Comparison of ENCODE assay signal across 16 cellular contexts in genomic region chr1:2534315-2534714, GRCh38. TPM values are rescaled to one million over a fixed set of nuclear protein-coding genes. Genes with fewer than 3 reads are reported as not detected.
DNase-seq lines count a peak whose midpoint lies in the region; ATAC-seq and TF ChIP-seq lines count a peak whose summit lies in the region.
"Had no signal": no experiment of that assay in that cellular context is flagged by ENCODE, and none has a peak within 500 bp of the region (broad histone marks: within the 10 kb centered on the region; RNA-seq: fewer than 3 reads in every experiment).

No MANE protein-coding gene starts in this region.

- H3K27me3 Mint-ChIP-seq in MCF 10A (ENCODE audit: insufficient read depth, unreplicated experiment) (no peaks in the 10 kb centered on the region), neural crest cell (ENCODE audit: low read depth) (peaks cover 56% of the 10 kb centered on the region)

- peaks cover 0 to 58% of the 10 kb centered on the region in 2 donors for H3K27me3 ChIP-seq in breast epithelium
- peaks cover 21% of the 10 kb centered on the region for H3K27me3 ChIP-seq in upper lobe of right lung

- no peak for ATAC-seq in upper lobe of right lung
- ATAC-seq: K562, Right ventricle myocardium inferior had no signal

- peaks cover 48% of the 10 kb centered on the region for H3K4me1 Mint-ChIP-seq in MCF 10A (ENCODE audit: insufficient read depth, unreplicated experiment)
- H3K4me1 Mint-ChIP-seq in neural crest cell: peaks cover 33% of the 10 kb centered on the region

- H3K4me3 ChIP-seq in breast epithelium (no peak overlapping the region), upper lobe of right lung (no peak overlapping the region)
- H3K4me3 ChIP-seq: K562 had no signal

- H3K9me3 ChIP-seq in breast epithelium (no peaks in the 10 kb centered on the region), upper lobe of right lung (no peaks in the 10 kb centered on the region)
- H3K9me3 ChIP-seq: Caco-2 had no signal

- H3K4me1 ChIP-seq in breast epithelium (peaks cover 17 to 25% of the 10 kb centered on the region in 2 donors), upper lobe of right lung (peaks cover 13% of the 10 kb centered on the region)
- H3K4me1 ChIP-seq: Caco-2 had no signal

- CTCF ChIA-PET in MCF 10A (lab: Yijun Ruan, JAX): interaction anchor here (0.6 to 3.7 kb wide), 3 partner anchors 13 to 1112 kb away, joined by 3 to 28 read pairs (median 3); partner anchors contain the start of gene PEX10

- H3K27ac ChIP-seq in breast epithelium: no peak overlapping the region
- peak overlapping the region; percentile 87 for H3K27ac ChIP-seq in epithelial cell of prostate
- H3K27ac ChIP-seq in upper lobe of right lung: peak overlapping the region; percentile 6

- no TSS peak for BruUV-seq in MCF 10A (replicated peaks; lab: Mats Ljungman, UMichigan)

- H3K36me3 ChIP-seq in breast epithelium (no peaks in the 10 kb centered on the region), upper lobe of right lung (no peaks in the 10 kb centered on the region)

- H3K36me3 Mint-ChIP-seq in MCF 10A (ENCODE audit: insufficient read depth, unreplicated experiment) (peaks cover 6% of the 10 kb centered on the region), neural crest cell (ENCODE audit: low read depth) (no peaks in the 10 kb centered on the region)

- POLR2A ChIA-PET in MCF 10A (lab: Yijun Ruan, JAX): interaction anchor here (0.9 to 3.6 kb wide), 10 partner anchors 8 to 344 kb away, joined by 3 to 26 read pairs (median 10); partner anchors contain the start of genes MORN1, PANK4 and RER1

- no peak for DNase-seq in MCF 10A (ENCODE audit: unreplicated experiment)
- no peak for DNase-seq in breast epithelium (ENCODE audit: low spot score in 2 of 2)
- no peak for DNase-seq in epithelial cell of prostate (ENCODE audit: low read depth, low spot score)
- no peak for DNase-seq in neural crest cell (ENCODE audit: low read depth, low spot score)
- no peak for DNase-seq in upper lobe of right lung
- no peak for DNase-seq in NCI-H1092 (lab: John Stamatoyannopoulos, UW)
- no peak for DNase-seq in islet precursor cell
- no peak for DNase-seq in NCI-H748 treated with DMSO at 0.1 percent for 48 hours (lab: John Stamatoyannopoulos, UW)
- DNase-seq: CD4-positive, alpha-beta T cell; GF-D8; NCI-H1694 treated with DMSO at 0.1 percent for 48 hours; NCI-H524 treated with DMSO at 0.1 percent for 48 hours had no signal

- no peak for TF ChIP-seq POLR2A in breast epithelium (IDR thresholded peaks at IDR 0.05)

- H3K4me3 Mint-ChIP-seq in MCF 10A (ENCODE audit: unreplicated experiment): peak overlapping the region; percentile 41
- H3K4me3 Mint-ChIP-seq in neural crest cell: peak overlapping the region; percentile 27
- H3K4me3 Mint-ChIP-seq: B cell; CD4-positive, alpha-beta T cell had no signal

- intact Hi-C loops in MCF 10A (cut with micrococcal nuclease): no loop called here
- intact Hi-C loops in breast epithelium (cut with DNase I; ENCODE audit: low total_unique reads): no loop called here
- intact Hi-C loops in upper lobe of right lung (cut with DNase I): no loop called here

- TF ChIP-seq CTCF in MCF 10A (IDR thresholded peaks at IDR 0.05; ENCODE audit: unreplicated experiment) (no peak), breast epithelium (IDR thresholded peaks at IDR 0.05) (no peak), neural crest cell (conservative IDR thresholded peaks at IDR 0.05) (no peak), upper lobe of right lung (IDR thresholded peaks at IDR 0.05) (no peak)

- H3K9me3 Mint-ChIP-seq in MCF 10A (ENCODE audit: unreplicated experiment): no peaks in the 10 kb centered on the region
- H3K9me3 Mint-ChIP-seq in neural crest cell: no peaks in the 10 kb centered on the region
- H3K9me3 Mint-ChIP-seq: CD4-positive, alpha-beta T cell had no signal

- H3K27ac Mint-ChIP-seq in MCF 10A (ENCODE audit: low read depth, unreplicated experiment): peak overlapping the region; percentile 59
- no peak overlapping the region for H3K27ac Mint-ChIP-seq in neural crest cell (ENCODE audit: unreplicated experiment)
- H3K27ac Mint-ChIP-seq: B cell; CD4-positive, alpha-beta T cell had no signal

RNA-seq across cellular contexts. Expression of gene HES5, which starts 4.3 kb away (rescaled TPM):
- total RNA-seq in MCF 10A (2022) (not detected in 2 replicates), breast epithelium (not detected), neural crest cell (90.9 and 92.2 TPM in 2 replicates), upper lobe of right lung (1.5 TPM)
- total RNA-seq: B cell; Caco-2; CD4-positive, alpha-beta T cell; K562 had no signal

RNA-seq across cellular contexts. Expression of gene PANK4, which starts 7.9 kb away (rescaled TPM):
- total RNA-seq in MCF 10A (2022): 22.1 and 25.4 TPM in 2 replicates
- 10 to 100 TPM; 16.5 to 32.8 (median 31.3) TPM for total RNA-seq in breast epithelium
- 62.5 and 65.5 TPM in 2 replicates for total RNA-seq in neural crest cell
- total RNA-seq in upper lobe of right lung: 36.4 TPM

RNA-seq across cellular contexts. Expression of gene TNFRSF14, which starts 21.9 kb away (rescaled TPM):
- total RNA-seq in MCF 10A (2022) (4.2 and 4.6 TPM in 2 replicates), breast epithelium (10 to 100 TPM; 55.8 to 75.8 (median 67.8) TPM), neural crest cell (0.61 TPM in 2 replicates), upper lobe of right lung (133 TPM)

RNA-seq across cellular contexts. Expression of gene PRXL2B, which starts 52.3 kb away (rescaled TPM):
- total RNA-seq in MCF 10A (2022) (10.3 and 12.6 TPM in 2 replicates), breast epithelium (10 to 100 TPM in 2 of 3 donors, 1 to 10 TPM in 1; 4.8 to 15.8 (median 14.4) TPM), neural crest cell (51.3 and 58.9 TPM in 2 replicates), upper lobe of right lung (25.9 TPM)

RNA-seq across cellular contexts. Expression of gene PLCH2, which starts 58.2 kb away (rescaled TPM):
- 92.6 and 123 TPM in 2 replicates for total RNA-seq in MCF 10A (2022)
- 10 to 100 TPM in 2 of 3 donors, under 1 TPM in 1; 0.16 to 12.0 (median 10.2) TPM for total RNA-seq in breast epithelium
- 0.37 and 0.59 TPM in 2 replicates for total RNA-seq in neural crest cell
- 2.4 TPM for total RNA-seq in upper lobe of right lung

Comparison
In these comparisons a context has a peak if more than half of its experiments do, and no peak if none do; other contexts are left out.
1. RNA of gene TNFRSF14, which starts 21.9 kb away (total RNA-seq): 133 TPM in upper lobe of right lung (single experiment) and 55.8 to 75.8 TPM in breast epithelium; 4.2 to 4.6 TPM in MCF 10A and 0.61 TPM in neural crest cell; every median in the first group is over 10 times any median in the second.
2. H3K27ac ChIP-seq: peak in epithelial cell of prostate (single experiment) and upper lobe of right lung (single experiment); none in breast epithelium (0 of 2).
3. RNA of gene HES5, which starts 4.3 kb away (total RNA-seq): 90.9 to 92.2 TPM in neural crest cell; 1.5 TPM in upper lobe of right lung (single experiment), not detected in MCF 10A and not detected in breast epithelium; every median in the first group is over 10 times any median in the second.